ENCODE assay signal across 1 cellular context in the genomic region with DNA sequence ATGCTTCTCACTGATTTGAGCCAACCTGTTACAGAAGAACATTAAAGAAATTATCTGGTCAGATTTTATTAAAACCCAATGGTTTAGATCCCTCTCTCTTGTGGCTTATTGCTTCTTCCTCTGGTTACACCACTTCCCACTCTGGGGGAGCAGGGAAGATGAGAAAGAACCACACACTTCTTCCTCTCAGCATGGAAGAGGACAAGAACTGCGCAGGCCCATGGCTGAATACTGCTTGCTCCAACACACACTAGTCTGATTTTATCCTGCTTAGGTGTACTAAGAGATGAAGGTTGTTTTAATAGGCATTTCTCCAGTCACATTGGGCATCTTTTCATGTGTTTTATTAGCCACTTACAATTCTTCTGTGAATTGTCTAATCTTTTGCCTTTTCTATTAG.
TF ChIP-seq lines count a peak whose summit lies in the region.

No MANE protein-coding gene starts in this region.

TF ChIP-seq in HepG2, 621 proteins besides CTCF, POLR2A, EP300 and RAD21:
- no peak for TF ChIP-seq CHD2 (IDR thresholded peaks at IDR 0.05; ENCODE audit: low read depth, low read length)
- TF ChIP-seq, protein P1, sequence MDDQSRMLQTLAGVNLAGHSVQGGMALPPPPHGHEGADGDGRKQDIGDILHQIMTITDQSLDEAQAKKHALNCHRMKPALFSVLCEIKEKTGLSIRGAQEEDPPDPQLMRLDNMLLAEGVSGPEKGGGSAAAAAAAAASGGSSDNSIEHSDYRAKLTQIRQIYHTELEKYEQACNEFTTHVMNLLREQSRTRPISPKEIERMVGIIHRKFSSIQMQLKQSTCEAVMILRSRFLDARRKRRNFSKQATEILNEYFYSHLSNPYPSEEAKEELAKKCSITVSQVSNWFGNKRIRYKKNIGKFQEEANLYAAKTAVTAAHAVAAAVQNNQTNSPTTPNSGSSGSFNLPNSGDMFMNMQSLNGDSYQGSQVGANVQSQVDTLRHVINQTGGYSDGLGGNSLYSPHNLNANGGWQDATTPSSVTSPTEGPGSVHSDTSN (CRISPR knock-in tag; IDR thresholded peaks at IDR 0.05; ENCODE audit: borderline replicate concordance): no peak
- TF ChIP-seq, protein P2, sequence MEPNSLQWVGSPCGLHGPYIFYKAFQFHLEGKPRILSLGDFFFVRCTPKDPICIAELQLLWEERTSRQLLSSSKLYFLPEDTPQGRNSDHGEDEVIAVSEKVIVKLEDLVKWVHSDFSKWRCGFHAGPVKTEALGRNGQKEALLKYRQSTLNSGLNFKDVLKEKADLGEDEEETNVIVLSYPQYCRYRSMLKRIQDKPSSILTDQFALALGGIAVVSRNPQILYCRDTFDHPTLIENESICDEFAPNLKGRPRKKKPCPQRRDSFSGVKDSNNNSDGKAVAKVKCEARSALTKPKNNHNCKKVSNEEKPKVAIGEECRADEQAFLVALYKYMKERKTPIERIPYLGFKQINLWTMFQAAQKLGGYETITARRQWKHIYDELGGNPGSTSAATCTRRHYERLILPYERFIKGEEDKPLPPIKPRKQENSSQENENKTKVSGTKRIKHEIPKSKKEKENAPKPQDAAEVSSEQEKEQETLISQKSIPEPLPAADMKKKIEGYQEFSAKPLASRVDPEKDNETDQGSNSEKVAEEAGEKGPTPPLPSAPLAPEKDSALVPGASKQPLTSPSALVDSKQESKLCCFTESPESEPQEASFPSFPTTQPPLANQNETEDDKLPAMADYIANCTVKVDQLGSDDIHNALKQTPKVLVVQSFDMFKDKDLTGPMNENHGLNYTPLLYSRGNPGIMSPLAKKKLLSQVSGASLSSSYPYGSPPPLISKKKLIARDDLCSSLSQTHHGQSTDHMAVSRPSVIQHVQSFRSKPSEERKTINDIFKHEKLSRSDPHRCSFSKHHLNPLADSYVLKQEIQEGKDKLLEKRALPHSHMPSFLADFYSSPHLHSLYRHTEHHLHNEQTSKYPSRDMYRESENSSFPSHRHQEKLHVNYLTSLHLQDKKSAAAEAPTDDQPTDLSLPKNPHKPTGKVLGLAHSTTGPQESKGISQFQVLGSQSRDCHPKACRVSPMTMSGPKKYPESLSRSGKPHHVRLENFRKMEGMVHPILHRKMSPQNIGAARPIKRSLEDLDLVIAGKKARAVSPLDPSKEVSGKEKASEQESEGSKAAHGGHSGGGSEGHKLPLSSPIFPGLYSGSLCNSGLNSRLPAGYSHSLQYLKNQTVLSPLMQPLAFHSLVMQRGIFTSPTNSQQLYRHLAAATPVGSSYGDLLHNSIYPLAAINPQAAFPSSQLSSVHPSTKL (CRISPR knock-in tag; IDR thresholded peaks at IDR 0.05): no peak
- no peak for TF ChIP-seq NFAT5 (CRISPR knock-in tag; IDR thresholded peaks at IDR 0.05)
- TF ChIP-seq SP1 (IDR thresholded peaks at IDR 0.05): no peak
- no peak for TF ChIP-seq SP1 (CRISPR knock-in tag; IDR thresholded peaks at IDR 0.05)
- TF ChIP-seq SRF (IDR thresholded peaks at IDR 0.05; ENCODE audit: low read depth, low read length): no peak
- no peak for TF ChIP-seq KAT2B (IDR thresholded peaks at IDR 0.05; ENCODE audit: borderline replicate concordance, low read depth, low read length)
- TF ChIP-seq TOPORS (CRISPR knock-in tag; IDR thresholded peaks at IDR 0.05): no peak
- TF ChIP-seq ZNF563 (CRISPR knock-in tag; IDR thresholded peaks at IDR 0.05): no peak
- TF ChIP-seq MAFG (CRISPR knock-in tag; IDR thresholded peaks at IDR 0.05): no peak
- no peak for TF ChIP-seq SMAD9 (CRISPR knock-in tag; IDR thresholded peaks at IDR 0.05)
- no peak for TF ChIP-seq RBM39 (IDR thresholded peaks at IDR 0.05; ENCODE audit: low read depth, low read length, poor library complexity, severe bottlenecking)
- TF ChIP-seq MXD4 (CRISPR knock-in tag; IDR thresholded peaks at IDR 0.05): no peak
- TF ChIP-seq, protein P3, sequence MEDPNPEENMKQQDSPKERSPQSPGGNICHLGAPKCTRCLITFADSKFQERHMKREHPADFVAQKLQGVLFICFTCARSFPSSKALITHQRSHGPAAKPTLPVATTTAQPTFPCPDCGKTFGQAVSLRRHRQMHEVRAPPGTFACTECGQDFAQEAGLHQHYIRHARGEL (CRISPR knock-in tag; IDR thresholded peaks at IDR 0.05): no peak
